Comparison of ENCODE assay signal across 11 cellular contexts in genomic region chr2:8298783-8299182, GRCh38.
DNase-seq lines count a peak whose midpoint lies in the region; ATAC-seq, FAIRE-seq and TF ChIP-seq lines count a peak whose summit lies in the region.
"Had no signal": no experiment of that assay in that cellular context is flagged by ENCODE, and none has a peak within 500 bp of the region (broad histone marks: within the 10 kb centered on the region; RNA-seq: fewer than 3 reads in every experiment).

No MANE protein-coding gene starts in this region.

- H3K27ac ChIP-seq in gastroesophageal sphincter: no peak overlapping the region
- H3K27ac ChIP-seq in pancreas: no peak overlapping the region
- H3K27ac ChIP-seq: prostate gland had no signal

- TF ChIP-seq EP300 in gastroesophageal sphincter (IDR thresholded peaks at IDR 0.05): no peak

- TF ChIP-seq CTCF in gastroesophageal sphincter (IDR thresholded peaks at IDR 0.05) (no peak), pancreas (IDR thresholded peaks at IDR 0.05) (no peak)

- no peak for FAIRE-seq in pancreas (lab: Jason Lieb, UNC)

- peak; percentile 29 for ATAC-seq in GM18505 (IDR thresholded peaks at IDR 0.05; ENCODE audit: unreplicated experiment)
- peak; percentile 76 for ATAC-seq in gastroesophageal sphincter
- ATAC-seq in pancreas: peak in 3 of 4 donors; percentile 48 to 69 (median 65)
- no peak for ATAC-seq in GM19455 (IDR thresholded peaks at IDR 0.05; ENCODE audit: unreplicated experiment)

- H3K4me1 ChIP-seq in gastroesophageal sphincter (peaks cover 0 to 17% (median 7%) of the 10 kb centered on the region in 3 donors), pancreas (no peaks in the 10 kb centered on the region)
- H3K4me1 ChIP-seq: prostate gland had no signal

- DNase-seq in NAMALWA (ENCODE audit: low spot score) (peak; percentile 37), pancreas (peak in 1 of 6 donors; percentile 43), GM03348 (ENCODE audit: low spot score) (no peak), DMS153 (lab: John Stamatoyannopoulos, UW) (no peak), NCI-H2081 (lab: John Stamatoyannopoulos, UW) (no peak)
- DNase-seq: activated naive CD4-positive, alpha-beta T cell treated with Interleukin-2 at 50 U/mL for 16 hours; DMS53 had no signal

- H3K4me3 ChIP-seq in gastroesophageal sphincter (no peak overlapping the region), pancreas (no peak overlapping the region)
- H3K4me3 ChIP-seq: prostate gland had no signal

- WGBS in gastroesophageal sphincter (ENCODE audit: low coverage in 1 of 2), 2 donors: 89 to 100% methylated on average over 2 of the region's 3 CpGs
- 87 to 93% methylated on average over 3 of the region's 3 CpGs for WGBS in pancreas, 2 donors

- H3K27me3 ChIP-seq in gastroesophageal sphincter: no peaks in the 10 kb centered on the region
- no peaks in the 10 kb centered on the region for H3K27me3 ChIP-seq in pancreas

- intact Hi-C loops in pancreas (cut with DNase I): no loop called here

- TF ChIP-seq POLR2A in GM18505 (IDR thresholded peaks at IDR 0.05; ENCODE audit: borderline replicate concordance, extremely low read depth, insufficient read depth, insufficient read length) (no peak), gastroesophageal sphincter (IDR thresholded peaks at IDR 0.05) (no peak)

- H3K36me3 ChIP-seq in gastroesophageal sphincter: no peaks in the 10 kb centered on the region
- H3K36me3 ChIP-seq in pancreas: no peaks in the 10 kb centered on the region
- H3K36me3 ChIP-seq: prostate gland had no signal

- H3K9me3 ChIP-seq in gastroesophageal sphincter: no peaks in the 10 kb centered on the region
- no peaks in the 10 kb centered on the region for H3K9me3 ChIP-seq in pancreas
- H3K9me3 ChIP-seq: prostate gland had no signal
